16 cellular contexts compared by ENCODE assay signal in genomic region chr4:124343711-124344110, GRCh38.
DNase-seq lines count a peak whose midpoint lies in the region; ATAC-seq and TF ChIP-seq lines count a peak whose summit lies in the region.
"Had no signal": no experiment of that assay in that cellular context is flagged by ENCODE, and none has a peak within 500 bp of the region (broad histone marks: within the 10 kb centered on the region; RNA-seq: fewer than 3 reads in every experiment).

No MANE protein-coding gene starts in this region.

- no peak for ATAC-seq in GM18519 (IDR thresholded peaks at IDR 0.05; ENCODE audit: low FRiP score, unreplicated experiment)
- ATAC-seq: CD8-positive, alpha-beta T cell had no signal

- H3K4me3 ChIP-seq in adipocyte (ENCODE audit: low read length) (no peak overlapping the region), fibroblast of villous mesenchyme (ENCODE audit: low read depth, low read length) (no peak overlapping the region), testis (no peak overlapping the region)

- H3K36me3 ChIP-seq in adipocyte (ENCODE audit: control insufficient read depth, insufficient read depth, low read length, severe bottlenecking) = no peaks in the 10 kb centered on the region
- H3K36me3 ChIP-seq in testis (ENCODE audit: low read depth, missing control alignments) = no peaks in the 10 kb centered on the region
- H3K36me3 ChIP-seq: BE2C had no signal

- no peak for TF ChIP-seq CTCF in fibroblast of villous mesenchyme (IDR thresholded peaks at IDR 0.05; ENCODE audit: insufficient read depth, low read depth, low read length)
- TF ChIP-seq CTCF in testis (IDR thresholded peaks at IDR 0.05) = no peak

- H3K9me3 ChIP-seq in adipocyte (ENCODE audit: control insufficient read depth, low read length) = no peaks in the 10 kb centered on the region
- no peaks in the 10 kb centered on the region for H3K9me3 ChIP-seq in testis
- H3K9me3 ChIP-seq: BE2C had no signal

- TF ChIP-seq POLR2A in testis (IDR thresholded peaks at IDR 0.05) = no peak

- H3K4me1 ChIP-seq in adipocyte (ENCODE audit: control insufficient read depth, insufficient read depth, low read length) (no peaks in the 10 kb centered on the region), testis (no peaks in the 10 kb centered on the region)
- H3K4me1 ChIP-seq: BE2C had no signal

- H3K27ac ChIP-seq in testis = no peak overlapping the region

- H3K9ac ChIP-seq in adipocyte (ENCODE audit: low read length) = no peak overlapping the region

- intact Hi-C loops in testis (cut with DNase I; ENCODE audit: low total_unique reads) = no loop called here

- peak; percentile 4 for DNase-seq in EH (ENCODE audit: low read depth)
- DNase-seq in adipocyte (ENCODE audit: low read depth) = peak; percentile 23
- DNase-seq in fibroblast of villous mesenchyme (ENCODE audit: low read depth) = peak; percentile 25
- no peak for DNase-seq in testis
- no peak for DNase-seq in kidney glomerular epithelial cell (lab: John Stamatoyannopoulos, UW)
- no peak for DNase-seq in NK-92 treated with Interleukin-12 subunit alpha and Interleukin-12 subunit beta, amount 100 ng/mL, for 24 hours (lab: John Stamatoyannopoulos, UW)
- DNase-seq: ACHN; BE2C; CD8-positive, alpha-beta T cell; COR-L47; DMS153; DMS79 treated with DMSO at 0.1 percent for 48 hours; GDM1; HCEC 1CT; KG1 had no signal

- H3K27me3 ChIP-seq in adipocyte (replicated peaks; ENCODE audit: control insufficient read depth, insufficient read depth, low read length) = no peaks in the 10 kb centered on the region
- H3K27me3 ChIP-seq in testis = no peaks in the 10 kb centered on the region
- H3K27me3 ChIP-seq: BE2C had no signal

Comparison
In these comparisons a context has a peak if more than half of its experiments do, and no peak if none do; other contexts are left out.
1. DNase-seq: peak in EH (single experiment), adipocyte (single experiment) and fibroblast of villous mesenchyme (single experiment); none in testis (single experiment), kidney glomerular epithelial cell (single experiment) and NK-92 treated with Interleukin-12 subunit alpha and Interleukin-12 subunit beta, amount 100 ng/mL, for 24 hours (single experiment).